In genomic region chr20:18984238-18985200, GRCh38 we compare ENCODE assay signal across 13 cellular contexts.
DNase-seq lines count a peak whose midpoint lies in the region; ATAC-seq and TF ChIP-seq lines count a peak whose summit lies in the region.
"Had no signal": no experiment of that assay in that cellular context is flagged by ENCODE, and none has a peak within 500 bp of the region (broad histone marks: within the 10 kb centered on the region; RNA-seq: fewer than 3 reads in every experiment).

No MANE protein-coding gene starts in this region.

- no peak overlapping the region for H2AFZ ChIP-seq in neuronal stem cell (ENCODE audit: low read length)

- no peak overlapping the region for H3K4me2 ChIP-seq in neuronal stem cell (ENCODE audit: insufficient read depth, low read length, poor library complexity, severe bottlenecking)
- H3K4me2 ChIP-seq: BLaER1 had no signal

- no peaks in the 10 kb centered on the region for H3K9me3 ChIP-seq in endodermal cell (ENCODE audit: control insufficient read depth, low read length)
- no peaks in the 10 kb centered on the region for H3K9me3 ChIP-seq in neuronal stem cell (replicated peaks in 1 of 2; ENCODE audit: control insufficient read depth in 2 of 2, insufficient read depth in 1 of 2, low read depth in 1 of 2, low read length in 2 of 2)
- H3K9me3 ChIP-seq: BLaER1, gastrocnemius medialis, upper lobe of left lung had no signal

- H3K4me3 Mint-ChIP-seq in endodermal cell = no peak overlapping the region
- no peak overlapping the region for H3K4me3 Mint-ChIP-seq in activated T-cell treated with anti-CD3 and anti-CD28 coated beads, Interleukin-2, amount 50 U/mL, for 24 hours
- H3K4me3 Mint-ChIP-seq: HFFc6 had no signal

- no peak overlapping the region for H3K9ac ChIP-seq in endodermal cell (ENCODE audit: extremely low read depth, low read length, poor library complexity, severe bottlenecking)
- H3K9ac ChIP-seq in neuronal stem cell (ENCODE audit: low read depth, low read length, poor library complexity) = no peak overlapping the region
- H3K9ac ChIP-seq: BLaER1 had no signal

- no peak overlapping the region for H2BK15ac ChIP-seq in neuronal stem cell (ENCODE audit: low read length)

- no peaks in the 10 kb centered on the region for H3K79me1 ChIP-seq in neuronal stem cell (ENCODE audit: low read depth, low read length)

- peak overlapping the region; percentile 15 for H3K18ac ChIP-seq in neuronal stem cell (ENCODE audit: low read length)

- H3K27me3 ChIP-seq in endodermal cell (ENCODE audit: control insufficient read depth, insufficient read depth, low read length, poor library complexity, severe bottlenecking) (no peaks in the 10 kb centered on the region), neuronal stem cell (ENCODE audit: control insufficient read depth in 3 of 3, insufficient read depth in 3 of 3, low read depth in 1 of 3, low read length in 3 of 3) (no peaks in the 10 kb centered on the region), foreskin keratinocyte (no peaks in the 10 kb centered on the region)
- H3K27me3 ChIP-seq: BLaER1, gastrocnemius medialis, upper lobe of left lung had no signal

- H3K36me3 Mint-ChIP-seq in endodermal cell (ENCODE audit: low read depth) = no peaks in the 10 kb centered on the region
- no peaks in the 10 kb centered on the region for H3K36me3 Mint-ChIP-seq in activated T-cell treated with anti-CD3 and anti-CD28 coated beads, Interleukin-2, amount 50 U/mL, for 24 hours (ENCODE audit: low read depth)

- no peak overlapping the region for H4K91ac ChIP-seq in neuronal stem cell (ENCODE audit: low read depth, low read length, poor library complexity)

- ATAC-seq in foreskin keratinocyte (no peak), GM18858 (IDR thresholded peaks at IDR 0.05; ENCODE audit: unreplicated experiment) (no peak)
- ATAC-seq: gastrocnemius medialis had no signal

- peaks cover 12% of the 10 kb centered on the region for H3K4me1 Mint-ChIP-seq in endodermal cell
- no peaks in the 10 kb centered on the region for H3K4me1 Mint-ChIP-seq in activated T-cell treated with anti-CD3 and anti-CD28 coated beads, Interleukin-2, amount 50 U/mL, for 24 hours (ENCODE audit: low read depth)

- H2BK5ac ChIP-seq in neuronal stem cell (ENCODE audit: low read length) = no peak overlapping the region

- 79 to 88% methylated on average over 10 to 13 of the region's 13 CpGs for WGBS in endodermal cell (ENCODE audit: insufficient coverage in 1 of 2, insufficient read length in 1 of 2), 2 experiments
- WGBS in neuronal stem cell (ENCODE audit: extremely low coverage in 2 of 2, insufficient read length in 2 of 2, insufficient replicate concordance in 1 of 2), 2 donors = no CpG with 5 or more reads among the region's 13 CpGs

- TF ChIP-seq CTCF in endodermal cell (conservative IDR thresholded peaks at IDR 0.05) = no peak
- TF ChIP-seq CTCF in foreskin keratinocyte (conservative IDR thresholded peaks at IDR 0.05) = no peak

- no peak overlapping the region for H2AK5ac ChIP-seq in neuronal stem cell (ENCODE audit: low read depth, low read length)

- H4K8ac ChIP-seq in neuronal stem cell (ENCODE audit: low read depth, low read length) = no peak overlapping the region

- H3K4me3 ChIP-seq in endodermal cell (ENCODE audit: low read length) (no peak overlapping the region), neuronal stem cell (ENCODE audit: low read length in 2 of 2) (no peak overlapping the region)
- H3K4me3 ChIP-seq: BLaER1, gastrocnemius medialis, upper lobe of left lung had no signal

- H3K14ac ChIP-seq in neuronal stem cell (ENCODE audit: low read length) = no peak overlapping the region

- no peak overlapping the region for H3K23ac ChIP-seq in neuronal stem cell (ENCODE audit: low read depth, low read length, poor library complexity)

- no peak overlapping the region for H3K4ac ChIP-seq in neuronal stem cell (ENCODE audit: low read length)

- DNase-seq in Daoy (ENCODE audit: low read depth) (peak; percentile 25), NCI-H2029 (lab: John Stamatoyannopoulos, UW) (peak; percentile 55), endodermal cell (no peak), neuronal stem cell (ENCODE audit: low spot score) (no peak), foreskin keratinocyte (no peak), D341Med (ENCODE audit: low spot score) (no peak)
- DNase-seq in activated T-cell treated with anti-CD3 and anti-CD28 coated beads, Interleukin-2, amount 50 U/mL, for 24 hours = no peak
- DNase-seq: gastrocnemius medialis, HFFc6, T-helper 2 cell, upper lobe of left lung had no signal

- no peak overlapping the region for H2BK120ac ChIP-seq in neuronal stem cell (ENCODE audit: low read depth, low read length)

- H3K27me3 Mint-ChIP-seq in endodermal cell (ENCODE audit: insufficient read depth) = no peaks in the 10 kb centered on the region
- H3K27me3 Mint-ChIP-seq in activated T-cell treated with anti-CD3 and anti-CD28 coated beads, Interleukin-2, amount 50 U/mL, for 24 hours = peaks cover 11% of the 10 kb centered on the region

- H3K27ac Mint-ChIP-seq in endodermal cell = peak overlapping the region; percentile 54
- H3K27ac Mint-ChIP-seq in activated T-cell treated with anti-CD3 and anti-CD28 coated beads, Interleukin-2, amount 50 U/mL, for 24 hours = no peak overlapping the region
- H3K27ac Mint-ChIP-seq: HFFc6 had no signal

- H3K27ac ChIP-seq in endodermal cell (ENCODE audit: low read depth, low read length) (no peak overlapping the region), neuronal stem cell (replicated peaks; ENCODE audit: low read length) (no peak overlapping the region), foreskin keratinocyte (no peak overlapping the region)
- H3K27ac ChIP-seq: BLaER1, gastrocnemius medialis, upper lobe of left lung had no signal

- H3K36me3 ChIP-seq in endodermal cell (ENCODE audit: control insufficient read depth, insufficient read depth, low read length) = no peaks in the 10 kb centered on the region
- no peaks in the 10 kb centered on the region for H3K36me3 ChIP-seq in neuronal stem cell (replicated peaks in 1 of 2; ENCODE audit: control insufficient read depth in 2 of 2, insufficient read depth in 2 of 2, low read length in 2 of 2)
- H3K36me3 ChIP-seq: BLaER1, gastrocnemius medialis, upper lobe of left lung had no signal

- no peaks in the 10 kb centered on the region for H3K9me3 Mint-ChIP-seq in endodermal cell
- no peaks in the 10 kb centered on the region for H3K9me3 Mint-ChIP-seq in activated T-cell treated with anti-CD3 and anti-CD28 coated beads, Interleukin-2, amount 50 U/mL, for 24 hours

- H3K4me1 ChIP-seq in endodermal cell (ENCODE audit: control insufficient read depth, insufficient read depth, low read length) (no peaks in the 10 kb centered on the region), neuronal stem cell (ENCODE audit: control insufficient read depth in 2 of 2, insufficient read depth in 1 of 2, low read depth in 1 of 2, low read length in 2 of 2) (no peaks in the 10 kb centered on the region), foreskin keratinocyte (no peaks in the 10 kb centered on the region)
- H3K4me1 ChIP-seq: BLaER1, gastrocnemius medialis, upper lobe of left lung had no signal

- no peak overlapping the region for H2BK12ac ChIP-seq in neuronal stem cell (ENCODE audit: low read length)

Comparison
In these comparisons a context has a peak if more than half of its experiments do, and no peak if none do; other contexts are left out.
1. DNase-seq: peak in Daoy (single experiment) and NCI-H2029 (single experiment); none in endodermal cell (single experiment), neuronal stem cell (single experiment), activated T-cell treated with anti-CD3 and anti-CD28 coated beads, Interleukin-2, amount 50 U/mL, for 24 hours (single experiment), foreskin keratinocyte (0 of 2) and D341Med (single experiment).